ENCODE assay signal across 22 cellular contexts in the genomic region with DNA sequence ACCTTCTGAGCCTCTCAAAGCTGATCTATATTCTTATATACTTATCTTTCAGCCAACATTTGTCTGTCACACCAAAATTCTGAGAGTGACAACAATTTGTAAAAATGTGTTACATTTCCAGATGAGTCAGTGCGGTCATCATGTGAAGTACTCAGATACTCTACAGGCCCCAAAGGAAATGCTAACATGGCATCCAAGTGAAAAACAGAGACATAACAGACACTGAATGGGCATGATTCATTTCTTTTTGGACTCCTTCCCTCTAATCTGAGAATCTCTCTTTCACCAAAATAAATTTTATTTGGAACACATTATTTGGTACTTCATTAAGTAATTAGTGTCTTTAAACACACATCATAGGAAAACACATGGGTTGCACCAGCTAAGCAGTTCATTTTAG.
"Had no signal": no experiment of that assay in that cellular context is flagged by ENCODE, and none has a peak within 500 bp of the region (broad histone marks: within the 10 kb centered on the region; RNA-seq: fewer than 3 reads in every experiment).

No MANE protein-coding gene starts in this region.

- H3K27ac ChIP-seq: esophagus squamous epithelium, hepatocyte, left ventricle myocardium inferior, lower lobe of right lung, neural progenitor cell, ovary, stomach, thoracic aorta, transverse colon had no signal

- H3K27me3 ChIP-seq: esophagus squamous epithelium, hepatocyte, neural progenitor cell, ovary, stomach, transverse colon had no signal

- H3K9me3 ChIP-seq: esophagus squamous epithelium, left ventricle myocardium inferior, lower lobe of right lung, ovary, stomach, thoracic aorta, transverse colon had no signal

- ATAC-seq: effector memory CD8-positive, alpha-beta T cell; left cardiac atrium; lower lobe of right lung; natural killer cell treated with Interleukin-12 subunit alpha and Interleukin-12 subunit beta and Interleukin-15 and Interleukin-18, amount 100 ng/mL, for 72 hours; right cardiac atrium had no signal

- H2AFZ ChIP-seq: hepatocyte, neural progenitor cell had no signal

- H3K4me3 ChIP-seq: esophagus squamous epithelium, hepatocyte, left ventricle myocardium inferior, lower lobe of right lung, neural progenitor cell, ovary, stomach, thoracic aorta, transverse colon had no signal

- DNase-seq: effector memory CD8-positive, alpha-beta T cell; esophagus squamous epithelium; foreskin melanocyte; head of caudate nucleus; kidney; left cardiac atrium; left ventricle myocardium inferior; lower lobe of right lung; midbrain; nucleus accumbens; ovary; right cardiac atrium; small intestine; stimulated activated CD4-positive, alpha-beta T cell treated with anti-CD3 and anti-CD28 coated beads, Interleukin-12 subunit alpha, Interleukin-12 subunit beta, amount 100 ng/mL, for 4 hours; stimulated activated naive CD4-positive, alpha-beta T cell; stomach; substantia nigra; transverse colon had no signal

- H3K79me2 ChIP-seq: hepatocyte had no signal

- FAIRE-seq: kidney, small intestine had no signal

- H3K9ac ChIP-seq: neural progenitor cell had no signal

- H3K4me2 ChIP-seq: hepatocyte, neural progenitor cell had no signal

- H3K4me1 ChIP-seq: esophagus squamous epithelium, left ventricle myocardium inferior, lower lobe of right lung, stomach, transverse colon had no signal

- H3K36me3 ChIP-seq: esophagus squamous epithelium, left ventricle myocardium inferior, lower lobe of right lung, neural progenitor cell, ovary, stomach, thoracic aorta, transverse colon had no signal
